In the genomic region with DNA sequence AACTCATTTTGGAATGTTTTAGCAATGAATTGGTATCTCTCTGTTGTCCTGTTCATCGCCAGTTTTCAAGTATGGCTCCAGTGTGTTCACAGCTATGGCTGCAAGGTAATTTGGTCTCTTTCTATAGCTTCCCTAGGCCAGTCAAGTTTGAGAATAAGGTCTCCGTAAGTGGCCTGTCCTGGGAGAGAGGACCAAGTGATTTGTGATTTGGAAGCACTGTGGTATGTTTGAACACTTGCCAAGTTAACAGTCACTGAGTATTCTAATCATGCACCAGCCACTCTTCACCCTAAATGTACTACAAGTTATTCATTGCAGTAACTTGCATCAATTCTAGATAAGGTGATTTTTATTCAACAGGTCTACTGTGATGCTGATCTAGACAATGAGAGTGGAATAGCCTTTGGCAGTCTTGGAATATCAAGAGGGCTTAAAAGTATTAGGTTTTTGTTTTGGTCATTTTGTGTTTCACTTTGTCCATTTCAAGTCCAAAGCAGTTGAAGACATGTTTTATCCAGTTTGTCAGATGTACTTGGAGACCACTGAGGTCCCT, we compare ENCODE assay signal across 21 cellular contexts. TPM values are rescaled to one million over a fixed set of nuclear protein-coding genes. Genes with fewer than 3 reads are reported as not detected.
DNase-seq lines count a peak whose midpoint lies in the region; ATAC-seq, FAIRE-seq and TF ChIP-seq lines count a peak whose summit lies in the region.
"Had no signal": no experiment of that assay in that cellular context is flagged by ENCODE, and none has a peak within 500 bp of the region (broad histone marks: within the 10 kb centered on the region; RNA-seq: fewer than 3 reads in every experiment).

No MANE protein-coding gene starts in this region.

- WGBS in heart right ventricle, 2 donors: 41 to 59% methylated on average over 2 of the region's 2 CpGs

- TF ChIP-seq CTCF in astrocyte of the spinal cord (IDR thresholded peaks at IDR 0.05; ENCODE audit: low read depth, low read length) (no peak), heart right ventricle (IDR thresholded peaks at IDR 0.05) (no peak), kidney (IDR thresholded peaks at IDR 0.05; ENCODE audit: borderline replicate concordance, extremely low read depth, insufficient read depth) (no peak)

- H3K4me3 ChIP-seq in astrocyte of the spinal cord (ENCODE audit: low read depth, low read length) (no peak overlapping the region), heart right ventricle (no peak overlapping the region), kidney (ENCODE audit: low read length in 2 of 2) (no peak overlapping the region)
- H3K4me3 ChIP-seq: HAP-1, hepatocyte, skin epidermis had no signal

- no peaks in the 10 kb centered on the region for H3K9me3 ChIP-seq in heart right ventricle
- no peaks in the 10 kb centered on the region for H3K9me3 ChIP-seq in kidney (ENCODE audit: control insufficient read depth in 1 of 2, low read length in 2 of 2)
- H3K9me3 ChIP-seq: HAP-1 had no signal

- no peak for FAIRE-seq in kidney (lab: Jason Lieb, UNC)
- FAIRE-seq: D721Med, RCC 7860 had no signal

- no peak overlapping the region for H3K9ac ChIP-seq in kidney (ENCODE audit: low read length in 2 of 2)

- intact Hi-C loops in heart right ventricle (cut with DNase I): loop anchor here in 1 of 10 donors (5.0 kb wide), 1 partner anchor 36 kb away; no protein-coding TSS in a partner anchor
- intact Hi-C loops in kidney (cut with DNase I): no loop called here

- in situ Hi-C loops in G401 (cut with HindIII; ENCODE audit: low sequenced_read_pairs) (no loop called here), astrocyte of the spinal cord (cut with HindIII; ENCODE audit: low sequenced_read_pairs) (no loop called here)

- DNase-seq in A172 (ENCODE audit: low spot score) (peak; percentile 36), G401 (ENCODE audit: low spot score) (peak; percentile 40), astrocyte of the spinal cord (ENCODE audit: low read depth, low spot score) (peak; percentile 39), heart right ventricle (peak in 1 of 2 donors; percentile 15), kidney (no peak), pons (ENCODE audit: low spot score) (no peak)
- DNase-seq: activated CD4-positive, alpha-beta T cell treated with anti-CD3 and anti-CD28 coated beads, Interleukin-2, amount 50 U/mL, for 4 hours; anterior cingulate cortex; dermis blood vessel endothelial cell; KBM-7; NCI-H1105 treated with DMSO at 0.1 percent for 48 hours; nucleus accumbens; stimulated activated CD4-positive, alpha-beta T cell treated with anti-CD3 and anti-CD28 coated beads, Interleukin-4, amount 100 ng/mL, for 4 hours; SW 1271 had no signal

- H3K36me3 ChIP-seq in heart right ventricle (peaks cover 0 to 84% (median 0%) of the 10 kb centered on the region in 9 donors), kidney (ENCODE audit: control insufficient read depth in 1 of 2, insufficient read depth in 2 of 2, low read length in 2 of 2) (peaks cover 10 to 13% of the 10 kb centered on the region in 2 donors)

- H3K4me1 ChIP-seq in heart right ventricle (peaks cover 0 to 34% (median 28%) of the 10 kb centered on the region in 9 donors), kidney (ENCODE audit: control insufficient read depth in 1 of 2, insufficient read depth in 1 of 2, low read depth in 1 of 2, low read length in 2 of 2) (peaks cover 2 to 4% of the 10 kb centered on the region in 2 donors)
- H3K4me1 ChIP-seq: HAP-1 had no signal

- peak; percentile 63 to 92 (median 82) for ATAC-seq in heart right ventricle
- no peak for ATAC-seq in HG03045 (IDR thresholded peaks at IDR 0.05; ENCODE audit: unreplicated experiment)
- ATAC-seq in HG03442 (IDR thresholded peaks at IDR 0.05; ENCODE audit: unreplicated experiment): no peak

- H3K27me3 ChIP-seq in heart right ventricle: no peaks in the 10 kb centered on the region
- H3K27me3 ChIP-seq: hepatocyte had no signal

- peak overlapping the region in 6 of 10 donors; percentile 12 to 66 (median 46) for H3K27ac ChIP-seq in heart right ventricle
- no peak overlapping the region for H3K27ac ChIP-seq in kidney (ENCODE audit: low read depth in 2 of 2, low read length in 2 of 2)
- H3K27ac ChIP-seq: hepatocyte, skin epidermis had no signal

RNA-seq across cellular contexts. Expression of gene G3BP1, which starts 41.1 kb away (rescaled TPM):
- 360 and 395 TPM in 2 replicates for total RNA-seq in A172 (2014; rRNA removed; shearing (Covaris generic))
- total RNA-seq in G401 (2014; rRNA removed; shearing (Covaris generic)): 87.3 and 132 TPM in 2 replicates
- total RNA-seq in heart right ventricle (100 to 1,000 TPM in 9 of 10 donors, 10 to 100 TPM in 1; 91.8 to 132 (median 116) TPM), kidney (165 TPM)
- polyA plus RNA-seq in heart right ventricle (10 to 100 TPM; 10.6 to 16.6 TPM), kidney (ENCODE audit: insufficient read depth, low read depth, low replicate concordance) (34.2 TPM)

RNA-seq across cellular contexts. Expression of gene ATOX1, which starts 54.4 kb away (rescaled TPM):
- total RNA-seq in A172 (2014; rRNA removed; shearing (Covaris generic)): 144 and 233 TPM in 2 replicates
- total RNA-seq in G401 (2014; rRNA removed; shearing (Covaris generic)): 53.7 and 112 TPM in 2 replicates
- 10 to 100 TPM; 52.5 to 77.5 (median 65.8) TPM for total RNA-seq in heart right ventricle
- polyA plus RNA-seq in heart right ventricle: 100 to 1,000 TPM in 1 of 2 donors, 10 to 100 TPM in 1; 82.5 to 125 TPM
- total RNA-seq in kidney: 83.2 TPM
- polyA plus RNA-seq in kidney (ENCODE audit: insufficient read depth, low read depth, low replicate concordance): 611 TPM

Comparison
In these comparisons a context has a peak if more than half of its experiments do, and no peak if none do; other contexts are left out.
1. DNase-seq: peak in A172 (single experiment), G401 (single experiment) and astrocyte of the spinal cord (single experiment); none in kidney (single experiment) and pons (single experiment).
2. ATAC-seq: peak in heart right ventricle (8 of 8); none in HG03045 (single experiment) and HG03442 (single experiment).
3. H3K27ac ChIP-seq: peak in heart right ventricle (6 of 10); none in kidney (0 of 2).